34 cellular contexts compared by ENCODE assay signal in the genomic region with DNA sequence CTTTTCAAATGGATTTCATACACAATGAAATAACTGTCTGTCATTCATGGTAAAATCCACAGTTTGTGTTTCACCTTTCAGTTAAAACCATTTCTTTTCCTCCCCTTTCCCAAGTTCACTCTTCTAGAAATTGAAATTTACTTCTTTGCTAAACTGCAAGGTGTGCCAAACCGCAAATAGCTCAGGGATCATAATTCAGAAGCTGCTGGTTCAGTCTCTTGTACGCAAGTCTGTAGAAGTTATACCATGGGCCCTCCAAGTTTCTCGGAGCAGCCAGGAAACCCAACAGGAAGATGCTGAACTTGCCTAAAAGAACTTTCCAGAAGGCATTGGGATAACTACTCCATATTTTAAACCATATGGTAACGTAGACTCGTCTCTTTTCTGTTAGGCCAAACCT.
"Had no signal": no experiment of that assay in that cellular context is flagged by ENCODE, and none has a peak within 500 bp of the region (broad histone marks: within the 10 kb centered on the region; RNA-seq: fewer than 3 reads in every experiment).

No MANE protein-coding gene starts in this region.

- H3K4me1 ChIP-seq: adrenal gland, body of pancreas, esophagus muscularis mucosa, foreskin keratinocyte, gastroesophageal sphincter, heart right ventricle had no signal

- H3K4me3 Mint-ChIP-seq: activated CD4-positive, alpha-beta memory T cell treated with anti-CD3 and anti-CD28 coated beads for 36 hours; activated CD4-positive, alpha-beta T cell treated with anti-CD3 and anti-CD28 coated beads for 36 hours; activated CD4-positive, alpha-beta T cell treated with anti-CD3 and anti-CD28 coated beads, Interleukin-2, amount 10 ng/mL, durations not matched to agents 24 days and 14 days; activated CD8-positive, alpha-beta memory T cell treated with anti-CD3 and anti-CD28 coated beads, Interleukin-2, amount 10 ng/mL, durations not matched to agents 7 days and 5 days; activated CD8-positive, alpha-beta T cell treated with anti-CD3 and anti-CD28 coated beads, Interleukin-2, amount 10 ng/mL, durations not matched to agents 7 days and 5 days; activated naive CD4-positive, alpha-beta T cell treated with anti-CD3 and anti-CD28 coated beads for 36 hours; activated naive CD4-positive, alpha-beta T cell treated with anti-CD3 and anti-CD28 coated beads, Interleukin-2, amount 50 U/mL, for 24 hours; activated naive CD8-positive, alpha-beta T cell treated with anti-CD3 and anti-CD28 coated beads for 36 hours; activated naive CD8-positive, alpha-beta T cell treated with anti-CD3 and anti-CD28 coated beads, Interleukin-2, amount 50 U/mL, for 24 hours; activated T-helper 1 cell treated with anti-CD3 and anti-CD28 coated beads, Interleukin-12 subunit alpha, Interleukin-12 subunit beta, Interleukin-2, Interleukin-4 antibody, amounts not matched to agents 30 ng/mL and 10 ng/mL and 1 ng/mL, durations not matched to agents 14 hours and 24 hours and 36 hours; effector memory CD8-positive, alpha-beta T cell; T-helper 17 cell; T-helper 2 cell treated with Interferon-gamma antibody and Interleukin-4, amounts not matched to agents 5 μg/mL and 100 μg/mL, for 36 hours had no signal

- DNase-seq: activated CD4-positive, alpha-beta memory T cell treated with anti-CD3 and anti-CD28 coated beads for 36 hours; activated CD4-positive, alpha-beta T cell treated with anti-CD3 and anti-CD28 coated beads for 36 hours; activated CD4-positive, alpha-beta T cell treated with anti-CD3 and anti-CD28 coated beads, Interleukin-2, amount 10 ng/mL, durations not matched to agents 24 days and 14 days; activated CD4-positive, CD25-positive, alpha-beta regulatory T cell; activated CD4-positive, CD25-positive, alpha-beta regulatory T cell treated with anti-CD3 and anti-CD28 coated beads, Interleukin-2, amount 50 U/mL, for 72 hours; activated CD8-positive, alpha-beta memory T cell treated with anti-CD3 and anti-CD28 coated beads, Interleukin-2, amount 10 ng/mL, durations not matched to agents 7 days and 5 days; activated CD8-positive, alpha-beta memory T cell treated with anti-CD3 and anti-CD28 coated beads, Interleukin-2, amount 50 U/mL, for 4 hours; activated CD8-positive, alpha-beta T cell treated with anti-CD3 and anti-CD28 coated beads, Interleukin-2, amount 10 ng/mL, durations not matched to agents 7 days and 5 days; activated effector memory CD4-positive, alpha-beta T cell treated with anti-CD3 and anti-CD28 coated beads, Interleukin-2, amount 50 U/mL, for 16 hours; activated naive CD4-positive, alpha-beta T cell treated with anti-CD3 and anti-CD28 coated beads for 36 hours; activated naive CD8-positive, alpha-beta T cell treated with anti-CD3 and anti-CD28 coated beads for 36 hours; activated naive CD8-positive, alpha-beta T cell treated with anti-CD3 and anti-CD28 coated beads, Interleukin-2, amount 50 U/mL, for 24 hours; activated T-cell treated with anti-CD3 and anti-CD28 coated beads, Interleukin-2, amount 50 U/mL, for 1 hour; activated T-cell treated with anti-CD3 and anti-CD28 coated beads, Interleukin-2, amount 50 U/mL, for 48 hours; adrenal gland; amygdala; aorta; body of pancreas; caudate nucleus; cortex of kidney; dermis blood vessel endothelial cell; effector CD4-positive, alpha-beta T cell; effector memory CD8-positive, alpha-beta T cell; erythroblast; foreskin keratinocyte; heart right ventricle; T-helper 17 cell; T1000 had no signal

- H3K27ac ChIP-seq: adrenal gland, body of pancreas, esophagus muscularis mucosa, foreskin keratinocyte, gastroesophageal sphincter, heart right ventricle had no signal

- H3K36me3 Mint-ChIP-seq: activated CD4-positive, alpha-beta memory T cell treated with anti-CD3 and anti-CD28 coated beads for 36 hours; activated CD8-positive, alpha-beta memory T cell treated with anti-CD3 and anti-CD28 coated beads, Interleukin-2, amount 10 ng/mL, durations not matched to agents 7 days and 5 days; activated naive CD4-positive, alpha-beta T cell treated with anti-CD3 and anti-CD28 coated beads, Interleukin-2, amount 50 U/mL, for 24 hours; activated naive CD8-positive, alpha-beta T cell treated with anti-CD3 and anti-CD28 coated beads for 36 hours had no signal

- H3K4me1 Mint-ChIP-seq: activated CD4-positive, alpha-beta T cell treated with anti-CD3 and anti-CD28 coated beads for 36 hours; activated CD4-positive, alpha-beta T cell treated with anti-CD3 and anti-CD28 coated beads, Interleukin-2, amount 10 ng/mL, durations not matched to agents 24 days and 14 days; activated CD8-positive, alpha-beta memory T cell treated with anti-CD3 and anti-CD28 coated beads, Interleukin-2, amount 10 ng/mL, durations not matched to agents 7 days and 5 days; activated naive CD4-positive, alpha-beta T cell treated with anti-CD3 and anti-CD28 coated beads, Interleukin-2, amount 50 U/mL, for 24 hours; activated naive CD8-positive, alpha-beta T cell treated with anti-CD3 and anti-CD28 coated beads for 36 hours; activated naive CD8-positive, alpha-beta T cell treated with anti-CD3 and anti-CD28 coated beads, Interleukin-2, amount 50 U/mL, for 24 hours; T-helper 17 cell had no signal

- H3K4me3 ChIP-seq: adrenal gland, body of pancreas, esophagus muscularis mucosa, gastroesophageal sphincter, heart right ventricle had no signal

- H3K27ac Mint-ChIP-seq: activated CD4-positive, alpha-beta memory T cell treated with anti-CD3 and anti-CD28 coated beads for 36 hours; activated CD4-positive, alpha-beta T cell treated with anti-CD3 and anti-CD28 coated beads for 36 hours; activated CD4-positive, alpha-beta T cell treated with anti-CD3 and anti-CD28 coated beads, Interleukin-2, amount 10 ng/mL, durations not matched to agents 24 days and 14 days; activated CD8-positive, alpha-beta memory T cell treated with anti-CD3 and anti-CD28 coated beads, Interleukin-2, amount 10 ng/mL, durations not matched to agents 7 days and 5 days; activated CD8-positive, alpha-beta T cell treated with anti-CD3 and anti-CD28 coated beads, Interleukin-2, amount 10 ng/mL, durations not matched to agents 7 days and 5 days; activated naive CD4-positive, alpha-beta T cell treated with anti-CD3 and anti-CD28 coated beads for 36 hours; activated naive CD4-positive, alpha-beta T cell treated with anti-CD3 and anti-CD28 coated beads, Interleukin-2, amount 50 U/mL, for 24 hours; activated naive CD8-positive, alpha-beta T cell treated with anti-CD3 and anti-CD28 coated beads for 36 hours; activated naive CD8-positive, alpha-beta T cell treated with anti-CD3 and anti-CD28 coated beads, Interleukin-2, amount 50 U/mL, for 24 hours; activated T-helper 1 cell treated with anti-CD3 and anti-CD28 coated beads, Interleukin-12 subunit alpha, Interleukin-12 subunit beta, Interleukin-2, Interleukin-4 antibody, amounts not matched to agents 30 ng/mL and 10 ng/mL and 1 ng/mL, durations not matched to agents 14 hours and 24 hours and 36 hours; activated T-helper 2 cell treated with anti-CD3 and anti-CD28 coated beads, Interferon-gamma antibody, Interleukin-2, Interleukin-4, amounts not matched to agents 10 μg/mL and 5 μg/mL and 100 μg/mL, durations not matched to agents 14 hours and 24 hours and 36 hours; effector memory CD8-positive, alpha-beta T cell; T-helper 17 cell; T-helper 2 cell treated with Interferon-gamma antibody and Interleukin-4, amounts not matched to agents 5 μg/mL and 100 μg/mL, for 36 hours had no signal

- H3K27me3 Mint-ChIP-seq: activated CD4-positive, alpha-beta memory T cell treated with anti-CD3 and anti-CD28 coated beads for 36 hours; activated CD4-positive, alpha-beta T cell treated with anti-CD3 and anti-CD28 coated beads, Interleukin-2, amount 10 ng/mL, durations not matched to agents 24 days and 14 days; activated CD8-positive, alpha-beta memory T cell treated with anti-CD3 and anti-CD28 coated beads, Interleukin-2, amount 10 ng/mL, durations not matched to agents 7 days and 5 days; activated naive CD4-positive, alpha-beta T cell treated with anti-CD3 and anti-CD28 coated beads, Interleukin-2, amount 50 U/mL, for 24 hours; activated naive CD8-positive, alpha-beta T cell treated with anti-CD3 and anti-CD28 coated beads, Interleukin-2, amount 50 U/mL, for 24 hours; effector memory CD8-positive, alpha-beta T cell; T-helper 17 cell had no signal

- ATAC-seq: activated CD4-positive, alpha-beta T cell treated with anti-CD3 and anti-CD28 coated beads for 36 hours; activated CD8-positive, alpha-beta memory T cell treated with anti-CD3 and anti-CD28 coated beads, Interleukin-2, amount 10 ng/mL, durations not matched to agents 7 days and 5 days; activated CD8-positive, alpha-beta T cell treated with anti-CD3 and anti-CD28 coated beads, Interleukin-2, amount 10 ng/mL, durations not matched to agents 7 days and 5 days; activated naive CD8-positive, alpha-beta T cell treated with anti-CD3 and anti-CD28 coated beads, Interleukin-2, amount 50 U/mL, for 24 hours; body of pancreas; effector memory CD8-positive, alpha-beta T cell; foreskin keratinocyte; gastroesophageal sphincter; heart right ventricle; T-helper 17 cell had no signal

- H3K36me3 ChIP-seq: adrenal gland, esophagus muscularis mucosa, gastroesophageal sphincter, heart right ventricle had no signal

- H3K27me3 ChIP-seq: adrenal gland, body of pancreas, esophagus muscularis mucosa, foreskin keratinocyte, gastroesophageal sphincter, heart right ventricle had no signal

- H3K9me3 Mint-ChIP-seq: activated CD4-positive, alpha-beta memory T cell treated with anti-CD3 and anti-CD28 coated beads for 36 hours; activated CD4-positive, alpha-beta T cell treated with anti-CD3 and anti-CD28 coated beads, Interleukin-2, amount 10 ng/mL, durations not matched to agents 24 days and 14 days; activated naive CD4-positive, alpha-beta T cell treated with anti-CD3 and anti-CD28 coated beads, Interleukin-2, amount 50 U/mL, for 24 hours; activated naive CD8-positive, alpha-beta T cell treated with anti-CD3 and anti-CD28 coated beads, Interleukin-2, amount 50 U/mL, for 24 hours; activated T-helper 1 cell treated with anti-CD3 and anti-CD28 coated beads, Interleukin-12 subunit alpha, Interleukin-12 subunit beta, Interleukin-2, Interleukin-4 antibody, amounts not matched to agents 30 ng/mL and 10 ng/mL and 1 ng/mL, durations not matched to agents 14 hours and 24 hours and 36 hours; activated T-helper 2 cell treated with anti-CD3 and anti-CD28 coated beads, Interferon-gamma antibody, Interleukin-2, Interleukin-4, amounts not matched to agents 10 μg/mL and 5 μg/mL and 100 μg/mL, durations not matched to agents 14 hours and 24 hours and 36 hours; T-helper 2 cell treated with Interferon-gamma antibody and Interleukin-4, amounts not matched to agents 5 μg/mL and 100 μg/mL, for 36 hours had no signal
